ENCODE assay signal across 28 cellular contexts in the genomic region with DNA sequence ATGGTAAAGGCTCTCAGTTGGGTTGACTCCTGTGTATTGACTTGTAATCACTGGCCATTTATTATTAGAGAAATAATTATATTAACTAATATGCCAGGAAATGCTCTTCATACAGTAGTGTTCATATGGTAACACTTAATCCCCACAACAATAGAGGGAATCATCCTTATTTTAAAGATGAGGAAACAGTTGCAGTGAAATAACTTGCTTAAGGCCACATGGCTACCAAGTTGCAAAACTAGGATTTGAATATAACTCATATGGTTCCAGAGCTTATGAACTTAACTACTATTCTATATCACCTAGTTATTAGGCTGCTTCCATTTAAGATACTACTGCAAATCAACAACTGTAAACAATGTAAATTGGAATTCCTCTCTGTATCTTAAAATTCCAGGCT.
"Had no signal": no experiment of that assay in that cellular context is flagged by ENCODE, and none has a peak within 500 bp of the region (broad histone marks: within the 10 kb centered on the region; RNA-seq: fewer than 3 reads in every experiment).

No MANE protein-coding gene starts in this region.

- H3K79me2 ChIP-seq: hepatocyte had no signal

- H3K9me3 ChIP-seq: colonic mucosa, esophagus muscularis mucosa, esophagus squamous epithelium, gastrocnemius medialis, gastroesophageal sphincter had no signal

- ATAC-seq: effector memory CD8-positive, alpha-beta T cell; foreskin keratinocyte; gastrocnemius medialis; gastroesophageal sphincter; heart left ventricle; heart right ventricle had no signal

- H3K4me3 ChIP-seq: colonic mucosa, coronary artery, dorsolateral prefrontal cortex, esophagus muscularis mucosa, esophagus squamous epithelium, gastrocnemius medialis, gastroesophageal sphincter, heart left ventricle, heart right ventricle, hepatocyte had no signal

- H2AFZ ChIP-seq: hepatocyte had no signal

- H3K27me3 ChIP-seq: colonic mucosa, esophagus muscularis mucosa, esophagus squamous epithelium, foreskin keratinocyte, gastrocnemius medialis, gastroesophageal sphincter, heart left ventricle, heart right ventricle, hepatocyte had no signal

- H3K4me2 ChIP-seq: hepatocyte had no signal

- FAIRE-seq: colon, endometrium, endothelial cell of umbilical vein, frontal cortex had no signal

- H3K36me3 ChIP-seq: colonic mucosa, esophagus muscularis mucosa, esophagus squamous epithelium, gastrocnemius medialis, gastroesophageal sphincter, heart left ventricle, heart right ventricle had no signal

- H3K27ac ChIP-seq: colonic mucosa, coronary artery, dorsolateral prefrontal cortex, epithelial cell of prostate, esophagus muscularis mucosa, esophagus squamous epithelium, foreskin keratinocyte, gastrocnemius medialis, gastroesophageal sphincter, heart left ventricle, heart right ventricle, hepatocyte had no signal

- H3K4me1 ChIP-seq: colonic mucosa, esophagus muscularis mucosa, esophagus squamous epithelium, foreskin keratinocyte, gastrocnemius medialis, gastroesophageal sphincter, heart left ventricle, heart right ventricle had no signal

- DNase-seq: colonic mucosa; cortex of kidney; dermis blood vessel endothelial cell; dorsolateral prefrontal cortex; effector CD4-positive, alpha-beta T cell; effector CD8-positive, alpha-beta T cell; effector memory CD4-positive, alpha-beta T cell; effector memory CD8-positive, alpha-beta T cell; endodermal cell; erythroblast; esophagus squamous epithelium; foreskin fibroblast; foreskin keratinocyte; foreskin melanocyte; gastrocnemius medialis; glutamatergic neuron; head of caudate nucleus; heart left ventricle; heart right ventricle had no signal
